ENCODE assay signal across 1 cellular context in the genomic region with DNA sequence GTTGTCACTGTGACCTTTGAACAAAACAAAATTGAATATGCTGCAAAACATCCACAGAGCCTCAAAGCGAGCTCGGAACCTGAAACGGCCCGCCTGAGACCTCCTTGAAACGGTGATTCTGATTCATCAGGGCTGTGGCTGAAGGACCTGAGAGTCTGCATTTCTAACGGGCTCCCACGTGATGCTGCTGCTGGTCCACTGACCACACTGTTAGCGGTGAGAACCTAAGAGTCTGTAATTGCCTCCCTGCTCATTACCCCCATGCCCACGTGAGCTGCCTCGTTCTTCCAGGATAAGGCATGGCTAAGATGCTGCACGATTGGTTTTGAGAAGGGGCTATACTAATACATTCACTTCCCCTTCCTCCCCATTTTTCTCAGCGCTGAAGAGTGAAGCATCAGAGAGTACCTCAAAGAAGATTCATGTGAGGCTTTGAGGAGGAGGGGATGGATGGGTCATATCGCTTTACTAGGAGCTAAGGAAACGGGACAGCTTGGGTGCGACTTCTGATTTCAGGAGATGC.
TF ChIP-seq lines count a peak whose summit lies in the region.

No MANE protein-coding gene starts in this region.

TF ChIP-seq in HEK293, 187 proteins besides CTCF, POLR2A, EP300 and RAD21 (continued from another document):
- TF ChIP-seq, protein P1, sequence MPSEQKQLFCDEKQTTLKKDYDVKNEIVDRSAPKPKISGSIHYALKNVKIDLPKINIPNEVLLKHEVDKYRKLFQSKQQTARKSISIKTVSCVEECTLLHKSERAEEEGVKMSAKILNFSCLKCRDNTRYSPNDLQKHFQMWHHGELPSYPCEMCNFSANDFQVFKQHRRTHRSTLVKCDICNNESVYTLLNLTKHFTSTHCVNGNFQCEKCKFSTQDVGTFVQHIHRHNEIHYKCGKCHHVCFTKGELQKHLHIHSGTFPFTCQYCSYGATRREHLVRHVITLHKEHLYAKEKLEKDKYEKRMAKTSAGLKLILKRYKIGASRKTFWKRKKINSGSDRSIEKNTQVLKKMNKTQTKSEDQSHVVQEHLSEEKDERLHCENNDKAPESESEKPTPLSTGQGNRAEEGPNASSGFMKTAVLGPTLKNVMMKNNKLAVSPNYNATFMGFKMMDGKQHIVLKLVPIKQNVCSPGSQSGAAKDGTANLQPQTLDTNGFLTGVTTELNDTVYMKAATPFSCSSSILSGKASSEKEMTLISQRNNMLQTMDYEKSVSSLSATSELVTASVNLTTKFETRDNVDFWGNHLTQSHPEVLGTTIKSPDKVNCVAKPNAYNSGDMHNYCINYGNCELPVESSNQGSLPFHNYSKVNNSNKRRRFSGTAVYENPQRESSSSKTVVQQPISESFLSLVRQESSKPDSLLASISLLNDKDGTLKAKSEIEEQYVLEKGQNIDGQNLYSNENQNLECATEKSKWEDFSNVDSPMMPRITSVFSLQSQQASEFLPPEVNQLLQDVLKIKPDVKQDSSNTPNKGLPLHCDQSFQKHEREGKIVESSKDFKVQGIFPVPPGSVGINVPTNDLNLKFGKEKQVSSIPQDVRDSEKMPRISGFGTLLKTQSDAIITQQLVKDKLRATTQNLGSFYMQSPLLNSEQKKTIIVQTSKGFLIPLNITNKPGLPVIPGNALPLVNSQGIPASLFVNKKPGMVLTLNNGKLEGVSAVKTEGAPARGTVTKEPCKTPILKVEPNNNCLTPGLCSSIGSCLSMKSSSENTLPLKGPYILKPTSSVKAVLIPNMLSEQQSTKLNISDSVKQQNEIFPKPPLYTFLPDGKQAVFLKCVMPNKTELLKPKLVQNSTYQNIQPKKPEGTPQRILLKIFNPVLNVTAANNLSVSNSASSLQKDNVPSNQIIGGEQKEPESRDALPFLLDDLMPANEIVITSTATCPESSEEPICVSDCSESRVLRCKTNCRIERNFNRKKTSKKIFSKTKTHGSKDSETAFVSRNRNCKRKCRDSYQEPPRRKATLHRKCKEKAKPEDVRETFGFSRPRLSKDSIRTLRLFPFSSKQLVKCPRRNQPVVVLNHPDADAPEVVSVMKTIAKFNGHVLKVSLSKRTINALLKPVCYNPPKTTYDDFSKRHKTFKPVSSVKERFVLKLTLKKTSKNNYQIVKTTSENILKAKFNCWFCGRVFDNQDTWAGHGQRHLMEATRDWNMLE (tag by site-specific recombination; conservative IDR thresholded peaks at IDR 0.05; ENCODE audit: low read depth) = no peak; the same call in 1 of the 2 replicates
- TF ChIP-seq MYNN (tag by site-specific recombination; IDR thresholded peaks at IDR 0.05; ENCODE audit: borderline replicate concordance) = no peak
- TF ChIP-seq WT1 (tag by site-specific recombination; IDR thresholded peaks at IDR 0.05) = 0 out of 2 replicates have a peak, but pooled peaks have one; percentile 46
- TF ChIP-seq, protein P2, sequence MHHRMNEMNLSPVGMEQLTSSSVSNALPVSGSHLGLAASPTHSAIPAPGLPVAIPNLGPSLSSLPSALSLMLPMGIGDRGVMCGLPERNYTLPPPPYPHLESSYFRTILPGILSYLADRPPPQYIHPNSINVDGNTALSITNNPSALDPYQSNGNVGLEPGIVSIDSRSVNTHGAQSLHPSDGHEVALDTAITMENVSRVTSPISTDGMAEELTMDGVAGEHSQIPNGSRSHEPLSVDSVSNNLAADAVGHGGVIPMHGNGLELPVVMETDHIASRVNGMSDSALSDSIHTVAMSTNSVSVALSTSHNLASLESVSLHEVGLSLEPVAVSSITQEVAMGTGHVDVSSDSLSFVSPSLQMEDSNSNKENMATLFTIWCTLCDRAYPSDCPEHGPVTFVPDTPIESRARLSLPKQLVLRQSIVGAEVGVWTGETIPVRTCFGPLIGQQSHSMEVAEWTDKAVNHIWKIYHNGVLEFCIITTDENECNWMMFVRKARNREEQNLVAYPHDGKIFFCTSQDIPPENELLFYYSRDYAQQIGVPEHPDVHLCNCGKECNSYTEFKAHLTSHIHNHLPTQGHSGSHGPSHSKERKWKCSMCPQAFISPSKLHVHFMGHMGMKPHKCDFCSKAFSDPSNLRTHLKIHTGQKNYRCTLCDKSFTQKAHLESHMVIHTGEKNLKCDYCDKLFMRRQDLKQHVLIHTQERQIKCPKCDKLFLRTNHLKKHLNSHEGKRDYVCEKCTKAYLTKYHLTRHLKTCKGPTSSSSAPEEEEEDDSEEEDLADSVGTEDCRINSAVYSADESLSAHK (tag by site-specific recombination; IDR thresholded peaks at IDR 0.05) = no peak
- TF ChIP-seq ZNF223 (tag by site-specific recombination; IDR thresholded peaks at IDR 0.05) = 0 out of 2 replicates have a peak, but pooled peaks have one; percentile 7
- TF ChIP-seq SALL2 (tag by site-specific recombination; IDR thresholded peaks at IDR 0.05; ENCODE audit: borderline replicate concordance) = no peak
- no peak for TF ChIP-seq ZNF48 (tag by site-specific recombination; IDR thresholded peaks at IDR 0.05)
- no peak for TF ChIP-seq ZNF433 (tag by site-specific recombination; IDR thresholded peaks at IDR 0.05; ENCODE audit: low read depth)
- 0 out of 2 replicates have a peak, but pooled peaks have one; percentile 9 for TF ChIP-seq GLIS1 (tag by site-specific recombination; IDR thresholded peaks at IDR 0.05)
- TF ChIP-seq, protein P3, sequence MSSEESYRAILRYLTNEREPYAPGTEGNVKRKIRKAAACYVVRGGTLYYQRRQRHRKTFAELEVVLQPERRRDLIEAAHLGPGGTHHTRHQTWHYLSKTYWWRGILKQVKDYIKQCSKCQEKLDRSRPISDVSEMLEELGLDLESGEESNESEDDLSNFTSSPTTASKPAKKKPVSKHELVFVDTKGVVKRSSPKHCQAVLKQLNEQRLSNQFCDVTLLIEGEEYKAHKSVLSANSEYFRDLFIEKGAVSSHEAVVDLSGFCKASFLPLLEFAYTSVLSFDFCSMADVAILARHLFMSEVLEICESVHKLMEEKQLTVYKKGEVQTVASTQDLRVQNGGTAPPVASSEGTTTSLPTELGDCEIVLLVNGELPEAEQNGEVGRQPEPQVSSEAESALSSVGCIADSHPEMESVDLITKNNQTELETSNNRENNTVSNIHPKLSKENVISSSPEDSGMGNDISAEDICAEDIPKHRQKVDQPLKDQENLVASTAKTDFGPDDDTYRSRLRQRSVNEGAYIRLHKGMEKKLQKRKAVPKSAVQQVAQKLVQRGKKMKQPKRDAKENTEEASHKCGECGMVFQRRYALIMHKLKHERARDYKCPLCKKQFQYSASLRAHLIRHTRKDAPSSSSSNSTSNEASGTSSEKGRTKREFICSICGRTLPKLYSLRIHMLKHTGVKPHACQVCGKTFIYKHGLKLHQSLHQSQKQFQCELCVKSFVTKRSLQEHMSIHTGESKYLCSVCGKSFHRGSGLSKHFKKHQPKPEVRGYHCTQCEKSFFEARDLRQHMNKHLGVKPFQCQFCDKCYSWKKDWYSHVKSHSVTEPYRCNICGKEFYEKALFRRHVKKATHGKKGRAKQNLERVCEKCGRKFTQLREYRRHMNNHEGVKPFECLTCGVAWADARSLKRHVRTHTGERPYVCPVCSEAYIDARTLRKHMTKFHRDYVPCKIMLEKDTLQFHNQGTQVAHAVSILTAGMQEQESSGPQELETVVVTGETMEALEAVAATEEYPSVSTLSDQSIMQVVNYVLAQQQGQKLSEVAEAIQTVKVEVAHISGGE (tag by site-specific recombination; conservative IDR thresholded peaks at IDR 0.05; ENCODE audit: low read depth) = no peak
- TF ChIP-seq HOXD13 (CRISPR knock-in tag; IDR thresholded peaks at IDR 0.05; ENCODE audit: borderline replicate concordance) = no peak
- TF ChIP-seq ZNF670 (tag by site-specific recombination; IDR thresholded peaks at IDR 0.05; ENCODE audit: low read depth) = no peak
- no peak for TF ChIP-seq ZSCAN30 (tag by site-specific recombination; IDR thresholded peaks at IDR 0.05)
